2 cellular contexts compared by ENCODE assay signal in genomic region chr19:6090634-6091033, GRCh38.
TF ChIP-seq lines count a peak whose summit lies in the region.

No MANE protein-coding gene starts in this region.

TF ChIP-seq in HEK293, 187 proteins besides CTCF, POLR2A, EP300 and RAD21:
- TF ChIP-seq ZNF146 (tag by site-specific recombination; IDR thresholded peaks at IDR 0.05) (peak; percentile 77), ZNF785 (tag by site-specific recombination; IDR thresholded peaks at IDR 0.05) (no peak)
TF ChIP-seq in HEK293: peak in this region for 1.

TF ChIP-seq in K562, 482 proteins besides CTCF, POLR2A, EP300 and RAD21:
- TF ChIP-seq RBM25 (IDR thresholded peaks at IDR 0.05; ENCODE audit: low read depth, low read length, severe bottlenecking) (peak; percentile 30), ZNF146 (CRISPR knock-in tag; IDR thresholded peaks at IDR 0.05; ENCODE audit: unreplicated experiment) (peak; percentile 92), DDX20 (tag; IDR thresholded peaks at IDR 0.05; ENCODE audit: low read depth) (no peak), KDM1A (IDR thresholded peaks at IDR 0.05) (peak; percentile 14 to 18; a peak in 1 of 4 replicates)
